8 cellular contexts compared by ENCODE assay signal in the genomic region with DNA sequence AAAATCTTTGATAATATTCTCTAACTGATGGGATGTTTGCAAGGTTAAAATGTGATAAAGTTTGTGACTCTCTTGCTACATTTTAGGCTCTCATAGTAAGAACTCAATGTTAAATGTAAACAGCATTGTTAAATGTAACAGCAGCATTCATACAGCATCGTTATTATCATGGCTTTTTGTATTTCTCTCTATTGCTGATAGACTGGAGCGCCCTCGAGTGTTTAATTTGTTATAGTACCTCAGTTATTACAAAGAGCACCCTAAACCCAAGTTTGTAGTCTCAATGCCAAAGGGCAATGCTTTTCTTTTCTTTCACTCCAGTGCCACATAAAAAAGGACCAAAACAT. TPM values are rescaled to one million over a fixed set of nuclear protein-coding genes. Genes with fewer than 3 reads are reported as not detected.
DNase-seq lines count a peak whose midpoint lies in the region; ATAC-seq, FAIRE-seq and TF ChIP-seq lines count a peak whose summit lies in the region.

No MANE protein-coding gene starts in this region.

- peak; percentile 30 for FAIRE-seq in RCC 7860 (lab: Jason Lieb, UNC)

- no peaks in the 10 kb centered on the region for H3K9me3 ChIP-seq in MG63

- H3K4me1 Mint-ChIP-seq in type B pancreatic cell (ENCODE audit: unreplicated experiment): no peaks in the 10 kb centered on the region

- peak; percentile 57 for TF ChIP-seq CTCF in type B pancreatic cell (conservative IDR thresholded peaks at IDR 0.05)

- no peak for ATAC-seq in HG03135 (IDR thresholded peaks at IDR 0.05; ENCODE audit: unreplicated experiment)

- H3K27ac Mint-ChIP-seq in type B pancreatic cell: peak overlapping the region; percentile 28

- H3K27me3 ChIP-seq in MG63: no peaks in the 10 kb centered on the region

- no peaks in the 10 kb centered on the region for H3K36me3 ChIP-seq in MG63

- no peaks in the 10 kb centered on the region for H3K36me3 Mint-ChIP-seq in type B pancreatic cell

- no peak overlapping the region for H3K4me3 Mint-ChIP-seq in type B pancreatic cell

- no peaks in the 10 kb centered on the region for H3K9me3 Mint-ChIP-seq in type B pancreatic cell

- no peak overlapping the region for H3K27ac ChIP-seq in substantia nigra (ENCODE audit: low read depth, low read length, poor library complexity, severe bottlenecking)

- H3K4me3 ChIP-seq in MG63: no peak overlapping the region

- H3K27me3 Mint-ChIP-seq in type B pancreatic cell: no peaks in the 10 kb centered on the region

- DNase-seq in Ammon's horn (ENCODE audit: low spot score) (peak; percentile 18), HCEC 1CT (peak; percentile 52), RCC 7860 (ENCODE audit: low spot score) (peak; percentile 41), fibroblast of peridontal ligament (ENCODE audit: extremely low read depth) (peak; percentile 53), type B pancreatic cell (ENCODE audit: extremely low spot score, unreplicated experiment) (no peak), MG63 (no peak), substantia nigra (lab: John Stamatoyannopoulos, UW) (no peak)

RNA-seq across cellular contexts. Expression of a gene that starts 14.9 kb away (rescaled TPM):
- total RNA-seq in type B pancreatic cell (ENCODE audit: low replicate concordance): 20.8 and 21.5 TPM in 2 replicates
- 5.8 and 12.9 TPM in 2 replicates for total RNA-seq in MG63 (2014; rRNA removed; shearing (Covaris generic); ENCODE audit: low replicate concordance)

Comparison
In these comparisons a context has a peak if more than half of its experiments do, and no peak if none do; other contexts are left out.
1. DNase-seq: peak in Ammon's horn (single experiment), HCEC 1CT (single experiment), RCC 7860 (single experiment) and fibroblast of peridontal ligament (single experiment); none in type B pancreatic cell (single experiment), MG63 (single experiment) and substantia nigra (0 of 49).